34 cellular contexts compared by ENCODE assay signal in the genomic region with DNA sequence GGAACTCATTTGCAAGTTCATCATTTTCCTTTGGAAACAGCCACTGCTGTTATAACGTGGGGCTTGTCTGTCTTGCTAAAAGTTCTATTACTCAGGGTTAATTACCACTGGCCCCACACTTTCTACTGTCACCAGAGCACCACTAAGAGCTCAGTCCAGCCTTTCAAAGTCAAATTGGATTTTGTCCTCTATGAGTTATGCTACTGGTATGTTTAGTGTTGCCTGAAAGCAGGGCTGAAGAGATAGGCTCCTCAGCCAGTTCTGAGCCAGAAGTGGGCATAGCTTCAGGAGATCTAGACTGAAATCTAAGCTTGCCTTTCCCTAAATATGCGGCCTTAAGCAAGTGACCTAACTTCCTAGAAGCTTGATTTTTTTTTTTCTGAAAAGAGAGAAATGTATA.
"Had no signal": no experiment of that assay in that cellular context is flagged by ENCODE, and none has a peak within 500 bp of the region (broad histone marks: within the 10 kb centered on the region; RNA-seq: fewer than 3 reads in every experiment).

No MANE protein-coding gene starts in this region.

- H3K9me3 ChIP-seq: adrenal gland, body of pancreas had no signal

- H3K27ac ChIP-seq: adrenal gland, body of pancreas, brain microvascular endothelial cell, breast epithelium, VCaP had no signal

- ATAC-seq: activated CD8-positive, alpha-beta T cell treated with anti-CD3 and anti-CD28 coated beads for 36 hours; activated naive CD4-positive, alpha-beta T cell treated with anti-CD3 and anti-CD28 coated beads, Interleukin-2, amount 50 U/mL, for 72 hours; activated T-cell treated with anti-CD3 and anti-CD28 coated beads, Interleukin-2, amount 50 U/mL, for 4 hours; activated T-cell treated with anti-CD3 and anti-CD28 coated beads, Interleukin-2, amount 50 U/mL, for 72 hours; activated T-helper 17 cell treated with anti-CD3 and anti-CD28 coated beads, Interleukin-2, amount 50 U/mL, for 72 hours; body of pancreas had no signal

- H3K4me1 ChIP-seq: adrenal gland, body of pancreas, breast epithelium had no signal

- DNase-seq: activated B cell treated with CpG ODN at 0.5 μM for 24 hours; activated CD4-positive, alpha-beta memory T cell treated with anti-CD3 and anti-CD28 coated beads for 36 hours; activated CD4-positive, alpha-beta T cell treated with anti-CD3 and anti-CD28 coated beads for 4 hours; activated CD4-positive, alpha-beta T cell treated with anti-CD3 and anti-CD28 coated beads, Interleukin-2, amount 10 ng/mL, durations not matched to agents 24 days and 14 days; activated CD4-positive, alpha-beta T cell treated with anti-CD3 and anti-CD28 coated beads, Interleukin-2, amount 50 U/mL, for 1 hour; activated CD4-positive, alpha-beta T cell treated with anti-CD3 and anti-CD28 coated beads, Interleukin-2, amount 50 U/mL, for 4 hours; activated CD4-positive, CD25-positive, alpha-beta regulatory T cell treated with anti-CD3 and anti-CD28 coated beads, Interleukin-2, amount 50 U/mL, for 72 hours; activated CD8-positive, alpha-beta memory T cell treated with anti-CD3 and anti-CD28 coated beads, Interleukin-2, amount 50 U/mL, for 4 hours; activated CD8-positive, alpha-beta T cell treated with anti-CD3 and anti-CD28 coated beads for 36 hours; activated effector memory CD4-positive, alpha-beta T cell treated with anti-CD3 and anti-CD28 coated beads, Interleukin-2, amount 50 U/mL, for 16 hours; activated gamma-delta T cell treated with Interleukin-2 at 50 U/mL for 16 hours; activated naive CD4-positive, alpha-beta T cell; activated naive CD4-positive, alpha-beta T cell treated with anti-CD3 and anti-CD28 coated beads for 36 hours; activated naive CD4-positive, alpha-beta T cell treated with anti-CD3 and anti-CD28 coated beads, Interleukin-2, amount 50 U/mL, for 16 hours; activated naive CD8-positive, alpha-beta T cell treated with anti-CD3 and anti-CD28 coated beads for 36 hours; activated T-cell treated with anti-CD3 and anti-CD28 coated beads for 4 hours; activated T-cell treated with anti-CD3 and anti-CD28 coated beads, Interleukin-2, amount 50 U/mL, for 1 hour; activated T-cell treated with anti-CD3 and anti-CD28 coated beads, Interleukin-2, amount 50 U/mL, for 4 hours; activated T-cell treated with anti-CD3 and anti-CD28 coated beads, Interleukin-2, amount 50 U/mL, for 72 hours; adrenal gland; amniotic stem cell; aorta; body of pancreas; brain microvascular endothelial cell; SW 1271; T-helper 1 cell; T-helper 2 cell; T-helper 9 cell had no signal

- H3K4me3 ChIP-seq: adrenal gland, body of pancreas, breast epithelium had no signal

- H3K36me3 ChIP-seq: adrenal gland, brain microvascular endothelial cell, breast epithelium had no signal

- FAIRE-seq: astrocyte, TTC549 had no signal

- H3K27me3 ChIP-seq: adrenal gland, body of pancreas, brain microvascular endothelial cell, breast epithelium had no signal
